Comparison of ENCODE assay signal across 33 cellular contexts in the genomic region with DNA sequence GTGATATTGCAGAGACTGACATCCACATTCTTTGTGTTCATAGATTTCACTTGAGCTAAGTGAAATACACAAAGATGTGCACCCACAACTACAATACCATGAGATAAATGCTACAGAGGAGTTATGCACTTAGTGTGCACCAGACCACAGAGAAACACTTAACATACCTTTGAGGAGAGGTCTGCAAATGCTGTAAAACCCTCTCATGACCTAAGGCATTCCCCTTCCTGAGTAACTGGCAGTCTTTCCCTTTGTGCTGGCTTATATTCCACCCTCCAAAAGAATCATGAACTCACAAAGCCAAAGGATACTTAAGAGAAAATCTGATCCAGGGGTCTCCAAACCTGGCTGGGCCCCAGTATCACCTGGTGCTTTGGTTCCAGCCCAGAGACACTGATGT. TPM values are rescaled to one million over a fixed set of nuclear protein-coding genes. Genes with fewer than 3 reads are reported as not detected.
"Had no signal": no experiment of that assay in that cellular context is flagged by ENCODE, and none has a peak within 500 bp of the region (broad histone marks: within the 10 kb centered on the region; RNA-seq: fewer than 3 reads in every experiment).

No MANE protein-coding gene starts in this region.

- FAIRE-seq: astrocyte, bronchial epithelial cell had no signal

- H3K36me3 ChIP-seq: adrenal gland, Peyer's patch, WERI-Rb-1 had no signal

- DNase-seq: activated CD4-positive, alpha-beta T cell treated with anti-CD3 and anti-CD28 coated beads, Interleukin-2, amount 10 ng/mL, durations not matched to agents 24 days and 14 days; activated CD4-positive, alpha-beta T cell treated with anti-CD3 and anti-CD28 coated beads, Interleukin-2, amount 50 U/mL, for 4 hours; activated CD8-positive, alpha-beta T cell treated with anti-CD3 and anti-CD28 coated beads for 36 hours; activated gamma-delta T cell treated with Interleukin-2 at 50 U/mL for 16 hours; activated naive CD4-positive, alpha-beta T cell treated with anti-CD3 and anti-CD28 coated beads for 36 hours; activated T-cell treated with anti-CD3 and anti-CD28 coated beads, Interleukin-2, amount 50 U/mL, for 24 hours; adrenal gland; body of pancreas; central memory CD4-positive, alpha-beta T cell; Karpas-422; KBM-7; NCI-H1105; NCI-H1417 treated with DMSO at 0.1 percent for 48 hours; NCI-H187 treated with DMSO at 0.1 percent for 48 hours; NCI-H2081; NCI-H510A; NCI-H526; NCI-H748 treated with DMSO at 0.1 percent for 48 hours; NK-92 treated with Interleukin-12 subunit alpha and Interleukin-12 subunit beta, amount 100 ng/mL, for 24 hours; PC-3; Peyer's patch; RPMI8226; SIG-M5; T1000; WERI-Rb-1 had no signal

- H3K9me3 ChIP-seq: adrenal gland, body of pancreas, Peyer's patch had no signal

- H3K27ac ChIP-seq: adrenal gland, body of pancreas, Peyer's patch, WERI-Rb-1 had no signal

- H3K4me1 ChIP-seq: adrenal gland, body of pancreas, Peyer's patch had no signal

- H3K27me3 ChIP-seq: adrenal gland, body of pancreas, Peyer's patch had no signal

- H3K4me3 ChIP-seq: adrenal gland, body of pancreas, Peyer's patch had no signal

RNA-seq across cellular contexts. Expression of a gene that starts 16.2 kb away (rescaled TPM):
- total RNA-seq: activated CD4-positive, alpha-beta T cell treated with anti-CD3 and anti-CD28 coated beads, Interleukin-2, amount 10 ng/mL, durations not matched to agents 24 days and 14 days; activated CD8-positive, alpha-beta T cell treated with anti-CD3 and anti-CD28 coated beads for 36 hours; activated naive CD4-positive, alpha-beta T cell treated with anti-CD3 and anti-CD28 coated beads for 36 hours; activated naive CD4-positive, alpha-beta T cell treated with anti-CD3 and anti-CD28 coated beads, Interleukin-2, amount 50 U/mL, for 72 hours; adrenal gland; body of pancreas; bronchial epithelial cell; chondrocyte; MCF 10A; PC-3; Peyer's patch; SK-MEL-5; T-helper 1 cell treated with Interleukin-12 subunit alpha and Interleukin-12 subunit beta and Interleukin-4 antibody, amounts not matched to agents 30 ng/mL and 1 ng/mL, for 36 hours; T-helper 2 cell treated with Interferon-gamma antibody and Interleukin-4, amounts not matched to agents 100 ng/mL and 5 ng/mL, for 36 hours had no signal
- polyA plus RNA-seq: adrenal gland had no signal
